1 cellular context compared by ENCODE assay signal in the genomic region with DNA sequence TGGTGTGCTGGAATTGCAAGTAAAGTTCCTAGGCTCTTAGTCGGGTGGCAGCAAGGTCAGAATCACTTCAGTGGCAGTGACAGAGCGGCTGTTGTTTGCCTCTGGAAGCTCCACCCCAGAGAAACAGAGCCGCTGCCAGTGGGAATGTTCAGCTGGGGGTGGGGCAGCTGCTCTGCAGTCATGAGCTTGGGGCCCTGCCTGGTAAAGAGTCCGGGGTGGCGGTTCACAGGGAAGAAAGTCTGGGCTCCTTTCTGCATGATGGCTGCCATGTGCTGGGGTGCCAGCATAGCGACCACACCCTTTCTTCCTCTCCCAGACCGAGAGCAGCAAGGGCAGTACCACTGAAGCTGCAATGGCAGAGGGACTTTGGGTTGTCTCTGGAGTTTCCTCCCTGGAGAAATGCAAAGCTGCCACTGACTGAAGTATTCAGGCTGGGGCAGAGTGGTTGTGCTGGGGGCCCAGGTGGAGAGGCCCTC.
TF ChIP-seq lines count a peak whose summit lies in the region.

No MANE protein-coding gene starts in this region.

TF ChIP-seq in HepG2, 621 proteins besides CTCF, POLR2A, EP300 and RAD21 (continued from another document and continues in another):
- TF ChIP-seq, protein P1, sequence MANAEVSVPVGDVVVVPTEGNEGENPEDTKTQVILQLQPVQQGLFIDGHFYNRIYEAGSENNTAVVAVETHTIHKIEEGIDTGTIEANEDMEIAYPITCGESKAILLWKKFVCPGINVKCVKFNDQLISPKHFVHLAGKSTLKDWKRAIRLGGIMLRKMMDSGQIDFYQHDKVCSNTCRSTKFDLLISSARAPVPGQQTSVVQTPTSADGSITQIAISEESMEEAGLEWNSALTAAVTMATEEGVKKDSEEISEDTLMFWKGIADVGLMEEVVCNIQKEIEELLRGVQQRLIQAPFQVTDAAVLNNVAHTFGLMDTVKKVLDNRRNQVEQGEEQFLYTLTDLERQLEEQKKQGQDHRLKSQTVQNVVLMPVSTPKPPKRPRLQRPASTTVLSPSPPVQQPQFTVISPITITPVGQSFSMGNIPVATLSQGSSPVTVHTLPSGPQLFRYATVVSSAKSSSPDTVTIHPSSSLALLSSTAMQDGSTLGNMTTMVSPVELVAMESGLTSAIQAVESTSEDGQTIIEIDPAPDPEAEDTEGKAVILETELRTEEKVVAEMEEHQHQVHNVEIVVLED (CRISPR knock-in tag; IDR thresholded peaks at IDR 0.05; ENCODE audit: borderline replicate concordance) = peak; percentile 32; the same call in 1 of the 2 replicates
- TF ChIP-seq ZNF264 (CRISPR knock-in tag; IDR thresholded peaks at IDR 0.05) = no peak
- peak; percentile 11; the same call in 1 of the 2 replicates for TF ChIP-seq FOSL2 (CRISPR knock-in tag; IDR thresholded peaks at IDR 0.05)
- TF ChIP-seq, protein P2, sequence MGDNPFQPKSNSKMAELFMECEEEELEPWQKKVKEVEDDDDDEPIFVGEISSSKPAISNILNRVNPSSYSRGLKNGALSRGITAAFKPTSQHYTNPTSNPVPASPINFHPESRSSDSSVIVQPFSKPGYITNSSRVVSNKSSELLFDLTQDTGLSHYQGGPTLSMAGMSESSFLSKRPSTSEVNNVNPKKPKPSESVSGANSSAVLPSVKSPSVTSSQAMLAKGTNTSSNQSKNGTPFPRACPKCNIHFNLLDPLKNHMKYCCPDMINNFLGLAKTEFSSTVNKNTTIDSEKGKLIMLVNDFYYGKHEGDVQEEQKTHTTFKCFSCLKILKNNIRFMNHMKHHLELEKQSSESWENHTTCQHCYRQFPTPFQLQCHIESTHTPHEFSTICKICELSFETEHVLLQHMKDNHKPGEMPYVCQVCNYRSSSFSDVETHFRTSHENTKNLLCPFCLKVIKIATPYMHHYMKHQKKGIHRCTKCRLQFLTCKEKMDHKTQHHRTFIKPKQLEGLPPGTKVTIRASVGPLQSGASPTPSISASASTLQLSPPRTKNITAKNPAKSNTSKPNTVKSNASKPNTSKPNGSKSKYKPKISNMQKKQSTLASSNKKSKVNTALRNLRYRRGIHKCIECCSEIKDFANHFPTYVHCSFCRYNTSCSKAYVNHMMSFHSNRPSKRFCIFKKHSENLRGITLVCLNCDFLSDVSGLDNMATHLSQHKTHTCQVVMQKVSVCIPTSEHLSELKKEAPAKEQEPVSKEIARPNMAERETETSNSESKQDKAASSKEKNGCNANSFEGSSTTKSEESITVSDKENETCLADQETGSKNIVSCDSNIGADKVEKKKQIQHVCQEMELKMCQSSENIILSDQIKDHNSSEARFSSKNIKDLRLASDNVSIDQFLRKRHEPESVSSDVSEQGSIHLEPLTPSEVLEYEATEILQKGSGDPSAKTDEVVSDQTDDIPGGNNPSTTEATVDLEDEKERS (CRISPR knock-in tag; IDR thresholded peaks at IDR 0.05) = no peak
- TF ChIP-seq SMC3 (IDR thresholded peaks at IDR 0.05; ENCODE audit: low read length) = no peak
- TF ChIP-seq, protein P3, sequence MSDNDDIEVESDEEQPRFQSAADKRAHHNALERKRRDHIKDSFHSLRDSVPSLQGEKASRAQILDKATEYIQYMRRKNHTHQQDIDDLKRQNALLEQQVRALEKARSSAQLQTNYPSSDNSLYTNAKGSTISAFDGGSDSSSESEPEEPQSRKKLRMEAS (IDR thresholded peaks at IDR 0.05) = no peak; the same call in 1 of the 2 replicates
- TF ChIP-seq ZFP37 (CRISPR knock-in tag; IDR thresholded peaks at IDR 0.05; ENCODE audit: borderline replicate concordance) = no peak
- TF ChIP-seq, protein P4, sequence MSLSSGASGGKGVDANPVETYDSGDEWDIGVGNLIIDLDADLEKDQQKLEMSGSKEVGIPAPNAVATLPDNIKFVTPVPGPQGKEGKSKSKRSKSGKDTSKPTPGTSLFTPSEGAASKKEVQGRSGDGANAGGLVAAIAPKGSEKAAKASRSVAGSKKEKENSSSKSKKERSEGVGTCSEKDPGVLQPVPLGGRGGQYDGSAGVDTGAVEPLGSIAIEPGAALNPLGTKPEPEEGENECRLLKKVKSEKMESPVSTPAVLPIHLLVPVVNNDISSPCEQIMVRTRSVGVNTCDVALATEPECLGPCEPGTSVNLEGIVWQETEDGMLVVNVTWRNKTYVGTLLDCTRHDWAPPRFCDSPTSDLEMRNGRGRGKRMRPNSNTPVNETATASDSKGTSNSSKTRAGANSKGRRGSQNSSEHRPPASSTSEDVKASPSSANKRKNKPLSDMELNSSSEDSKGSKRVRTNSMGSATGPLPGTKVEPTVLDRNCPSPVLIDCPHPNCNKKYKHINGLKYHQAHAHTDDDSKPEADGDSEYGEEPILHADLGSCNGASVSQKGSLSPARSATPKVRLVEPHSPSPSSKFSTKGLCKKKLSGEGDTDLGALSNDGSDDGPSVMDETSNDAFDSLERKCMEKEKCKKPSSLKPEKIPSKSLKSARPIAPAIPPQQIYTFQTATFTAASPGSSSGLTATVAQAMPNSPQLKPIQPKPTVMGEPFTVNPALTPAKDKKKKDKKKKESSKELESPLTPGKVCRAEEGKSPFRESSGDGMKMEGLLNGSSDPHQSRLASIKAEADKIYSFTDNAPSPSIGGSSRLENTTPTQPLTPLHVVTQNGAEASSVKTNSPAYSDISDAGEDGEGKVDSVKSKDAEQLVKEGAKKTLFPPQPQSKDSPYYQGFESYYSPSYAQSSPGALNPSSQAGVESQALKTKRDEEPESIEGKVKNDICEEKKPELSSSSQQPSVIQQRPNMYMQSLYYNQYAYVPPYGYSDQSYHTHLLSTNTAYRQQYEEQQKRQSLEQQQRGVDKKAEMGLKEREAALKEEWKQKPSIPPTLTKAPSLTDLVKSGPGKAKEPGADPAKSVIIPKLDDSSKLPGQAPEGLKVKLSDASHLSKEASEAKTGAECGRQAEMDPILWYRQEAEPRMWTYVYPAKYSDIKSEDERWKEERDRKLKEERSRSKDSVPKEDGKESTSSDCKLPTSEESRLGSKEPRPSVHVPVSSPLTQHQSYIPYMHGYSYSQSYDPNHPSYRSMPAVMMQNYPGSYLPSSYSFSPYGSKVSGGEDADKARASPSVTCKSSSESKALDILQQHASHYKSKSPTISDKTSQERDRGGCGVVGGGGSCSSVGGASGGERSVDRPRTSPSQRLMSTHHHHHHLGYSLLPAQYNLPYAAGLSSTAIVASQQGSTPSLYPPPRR (CRISPR knock-in tag; IDR thresholded peaks at IDR 0.05; ENCODE audit: borderline replicate concordance) = no peak
- TF ChIP-seq NFRKB (IDR thresholded peaks at IDR 0.05) = no peak
- no peak for TF ChIP-seq LCORL (IDR thresholded peaks at IDR 0.05)
- peak; percentile 55; the same call in 1 of the 2 replicates for TF ChIP-seq LCORL (CRISPR knock-in tag; IDR thresholded peaks at IDR 0.05)
- no peak for TF ChIP-seq ARNTL (CRISPR knock-in tag; IDR thresholded peaks at IDR 0.05)
- TF ChIP-seq, protein P5, sequence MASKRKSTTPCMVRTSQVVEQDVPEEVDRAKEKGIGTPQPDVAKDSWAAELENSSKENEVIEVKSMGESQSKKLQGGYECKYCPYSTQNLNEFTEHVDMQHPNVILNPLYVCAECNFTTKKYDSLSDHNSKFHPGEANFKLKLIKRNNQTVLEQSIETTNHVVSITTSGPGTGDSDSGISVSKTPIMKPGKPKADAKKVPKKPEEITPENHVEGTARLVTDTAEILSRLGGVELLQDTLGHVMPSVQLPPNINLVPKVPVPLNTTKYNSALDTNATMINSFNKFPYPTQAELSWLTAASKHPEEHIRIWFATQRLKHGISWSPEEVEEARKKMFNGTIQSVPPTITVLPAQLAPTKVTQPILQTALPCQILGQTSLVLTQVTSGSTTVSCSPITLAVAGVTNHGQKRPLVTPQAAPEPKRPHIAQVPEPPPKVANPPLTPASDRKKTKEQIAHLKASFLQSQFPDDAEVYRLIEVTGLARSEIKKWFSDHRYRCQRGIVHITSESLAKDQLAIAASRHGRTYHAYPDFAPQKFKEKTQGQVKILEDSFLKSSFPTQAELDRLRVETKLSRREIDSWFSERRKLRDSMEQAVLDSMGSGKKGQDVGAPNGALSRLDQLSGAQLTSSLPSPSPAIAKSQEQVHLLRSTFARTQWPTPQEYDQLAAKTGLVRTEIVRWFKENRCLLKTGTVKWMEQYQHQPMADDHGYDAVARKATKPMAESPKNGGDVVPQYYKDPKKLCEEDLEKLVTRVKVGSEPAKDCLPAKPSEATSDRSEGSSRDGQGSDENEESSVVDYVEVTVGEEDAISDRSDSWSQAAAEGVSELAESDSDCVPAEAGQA (IDR thresholded peaks at IDR 0.05; ENCODE audit: low read depth) = no peak
- TF ChIP-seq, protein P5 (CRISPR knock-in tag; IDR thresholded peaks at IDR 0.05; ENCODE audit: borderline replicate concordance) = no peak
- TF ChIP-seq ZNF790 (CRISPR knock-in tag; IDR thresholded peaks at IDR 0.05; ENCODE audit: borderline replicate concordance) = no peak
- no peak for TF ChIP-seq ZKSCAN5 (CRISPR knock-in tag; IDR thresholded peaks at IDR 0.05)
- TF ChIP-seq GATAD2A (CRISPR knock-in tag; IDR thresholded peaks at IDR 0.05) = peak; percentile 16; the same call in 1 of the 2 replicates
- no peak for TF ChIP-seq MTF1 (CRISPR knock-in tag; IDR thresholded peaks at IDR 0.05)
- no peak for TF ChIP-seq ETV6 (CRISPR knock-in tag; conservative IDR thresholded peaks at IDR 0.05)
- TF ChIP-seq, protein P6, sequence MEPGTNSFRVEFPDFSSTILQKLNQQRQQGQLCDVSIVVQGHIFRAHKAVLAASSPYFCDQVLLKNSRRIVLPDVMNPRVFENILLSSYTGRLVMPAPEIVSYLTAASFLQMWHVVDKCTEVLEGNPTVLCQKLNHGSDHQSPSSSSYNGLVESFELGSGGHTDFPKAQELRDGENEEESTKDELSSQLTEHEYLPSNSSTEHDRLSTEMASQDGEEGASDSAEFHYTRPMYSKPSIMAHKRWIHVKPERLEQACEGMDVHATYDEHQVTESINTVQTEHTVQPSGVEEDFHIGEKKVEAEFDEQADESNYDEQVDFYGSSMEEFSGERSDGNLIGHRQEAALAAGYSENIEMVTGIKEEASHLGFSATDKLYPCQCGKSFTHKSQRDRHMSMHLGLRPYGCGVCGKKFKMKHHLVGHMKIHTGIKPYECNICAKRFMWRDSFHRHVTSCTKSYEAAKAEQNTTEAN (CRISPR knock-in tag; conservative IDR thresholded peaks at IDR 0.05) = no peak
- no peak for TF ChIP-seq ISX (CRISPR knock-in tag; conservative IDR thresholded peaks at IDR 0.05)
- TF ChIP-seq, protein P7, sequence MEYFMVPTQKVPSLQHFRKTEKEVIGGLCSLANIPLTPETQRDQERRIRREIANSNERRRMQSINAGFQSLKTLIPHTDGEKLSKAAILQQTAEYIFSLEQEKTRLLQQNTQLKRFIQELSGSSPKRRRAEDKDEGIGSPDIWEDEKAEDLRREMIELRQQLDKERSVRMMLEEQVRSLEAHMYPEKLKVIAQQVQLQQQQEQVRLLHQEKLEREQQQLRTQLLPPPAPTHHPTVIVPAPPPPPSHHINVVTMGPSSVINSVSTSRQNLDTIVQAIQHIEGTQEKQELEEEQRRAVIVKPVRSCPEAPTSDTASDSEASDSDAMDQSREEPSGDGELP (IDR thresholded peaks at IDR 0.05; ENCODE audit: borderline replicate concordance, low read depth) = 0 out of 2 replicates have a peak, but pooled peaks have one; percentile 38
- TF ChIP-seq GLI4 (CRISPR knock-in tag; IDR thresholded peaks at IDR 0.05; ENCODE audit: borderline replicate concordance) = no peak
- no peak for TF ChIP-seq NCOA5 (CRISPR knock-in tag; IDR thresholded peaks at IDR 0.05)
- TF ChIP-seq ZNF460 (CRISPR knock-in tag; IDR thresholded peaks at IDR 0.05; ENCODE audit: borderline replicate concordance) = no peak
- TF ChIP-seq U2AF2 (IDR thresholded peaks at IDR 0.05; ENCODE audit: low read depth, low read length) = no peak
- no peak for TF ChIP-seq HOXD1 (CRISPR knock-in tag; IDR thresholded peaks at IDR 0.05)
- no peak for TF ChIP-seq ZSCAN20 (CRISPR knock-in tag; IDR thresholded peaks at IDR 0.05; ENCODE audit: borderline replicate concordance)
- TF ChIP-seq KMT2A (CRISPR knock-in tag; IDR thresholded peaks at IDR 0.05) = no peak
- no peak for TF ChIP-seq NFIB (CRISPR knock-in tag; IDR thresholded peaks at IDR 0.05; ENCODE audit: borderline replicate concordance)
- TF ChIP-seq ZNF451 (CRISPR knock-in tag; IDR thresholded peaks at IDR 0.05) = no peak
- TF ChIP-seq, protein P8, sequence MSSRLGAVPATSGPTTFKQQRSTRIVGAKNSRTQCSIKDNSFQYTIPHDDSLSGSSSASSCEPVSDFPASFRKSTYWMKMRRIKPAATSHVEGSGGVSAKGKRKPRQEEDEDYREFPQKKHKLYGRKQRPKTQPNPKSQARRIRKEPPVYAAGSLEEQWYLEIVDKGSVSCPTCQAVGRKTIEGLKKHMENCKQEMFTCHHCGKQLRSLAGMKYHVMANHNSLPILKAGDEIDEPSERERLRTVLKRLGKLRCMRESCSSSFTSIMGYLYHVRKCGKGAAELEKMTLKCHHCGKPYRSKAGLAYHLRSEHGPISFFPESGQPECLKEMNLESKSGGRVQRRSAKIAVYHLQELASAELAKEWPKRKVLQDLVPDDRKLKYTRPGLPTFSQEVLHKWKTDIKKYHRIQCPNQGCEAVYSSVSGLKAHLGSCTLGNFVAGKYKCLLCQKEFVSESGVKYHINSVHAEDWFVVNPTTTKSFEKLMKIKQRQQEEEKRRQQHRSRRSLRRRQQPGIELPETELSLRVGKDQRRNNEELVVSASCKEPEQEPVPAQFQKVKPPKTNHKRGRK (CRISPR knock-in tag; IDR thresholded peaks at IDR 0.05) = no peak
- TF ChIP-seq, protein P9, sequence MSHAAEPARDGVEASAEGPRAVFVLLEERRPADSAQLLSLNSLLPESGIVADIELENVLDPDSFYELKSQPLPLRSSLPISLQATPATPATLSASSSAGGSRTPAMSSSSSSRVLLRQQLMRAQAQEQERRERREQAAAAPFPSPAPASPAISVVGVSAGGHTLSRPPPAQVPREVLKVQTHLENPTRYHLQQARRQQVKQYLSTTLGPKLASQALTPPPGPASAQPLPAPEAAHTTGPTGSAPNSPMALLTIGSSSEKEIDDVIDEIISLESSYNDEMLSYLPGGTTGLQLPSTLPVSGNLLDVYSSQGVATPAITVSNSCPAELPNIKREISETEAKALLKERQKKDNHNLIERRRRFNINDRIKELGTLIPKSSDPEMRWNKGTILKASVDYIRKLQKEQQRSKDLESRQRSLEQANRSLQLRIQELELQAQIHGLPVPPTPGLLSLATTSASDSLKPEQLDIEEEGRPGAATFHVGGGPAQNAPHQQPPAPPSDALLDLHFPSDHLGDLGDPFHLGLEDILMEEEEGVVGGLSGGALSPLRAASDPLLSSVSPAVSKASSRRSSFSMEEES (CRISPR knock-in tag; IDR thresholded peaks at IDR 0.05) = peak; percentile 64; the same call in 1 of the 2 replicates
- TF ChIP-seq PRPF4 (IDR thresholded peaks at IDR 0.05; ENCODE audit: low read depth, low read length, poor library complexity, severe bottlenecking) = peak; percentile 26
- TF ChIP-seq, protein P10, sequence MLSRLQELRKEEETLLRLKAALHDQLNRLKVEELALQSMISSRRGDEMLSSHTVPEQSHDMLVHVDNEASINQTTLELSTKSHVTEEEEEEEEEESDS (CRISPR knock-in tag; IDR thresholded peaks at IDR 0.05; ENCODE audit: borderline replicate concordance) = no peak
